In genomic region chr18:14431031-14431503, GRCh38 we compare ENCODE assay signal across 8 cellular contexts.
DNase-seq lines count a peak whose midpoint lies in the region; ATAC-seq and TF ChIP-seq lines count a peak whose summit lies in the region.
"Not testable (repeated sequence)": the region's sequence is repeated elsewhere in the genome, so short reads cannot be mapped to it uniquely, and the experiment has no call there.

No MANE protein-coding gene starts in this region.

- H3K4me3 ChIP-seq in CD8-positive, alpha-beta T cell (ENCODE audit: low read depth, low read length): peak overlapping the region; percentile 57
- peak overlapping the region; percentile 41 for H3K4me3 ChIP-seq in retinal pigment epithelial cell (ENCODE audit: low read length)

- H3K9me3 Mint-ChIP-seq in CD8-positive, alpha-beta T cell: not testable (repeated sequence)

- H3K27me3 ChIP-seq in CD8-positive, alpha-beta T cell (ENCODE audit: insufficient read depth, low read length): not testable (repeated sequence)

- CTCF ChIA-PET in CD8-positive, alpha-beta T cell (lab: Charles Lee): not testable (repeated sequence)

- H3K4me1 ChIP-seq in CD8-positive, alpha-beta T cell (ENCODE audit: insufficient read depth, low read length): not testable (repeated sequence)

- H3K36me3 Mint-ChIP-seq in CD8-positive, alpha-beta T cell: not testable (repeated sequence)

- H3K27ac Mint-ChIP-seq in CD8-positive, alpha-beta T cell: not testable (repeated sequence)

- peak; percentile 18 to 73 (median 38) for DNase-seq in CD8-positive, alpha-beta T cell
- DNase-seq in NCI-H1105 treated with DMSO at 0.1 percent for 48 hours (lab: John Stamatoyannopoulos, UW): peak; percentile 47
- peak; percentile 34 for DNase-seq in T1000 (lab: John Stamatoyannopoulos, UW)
- DNase-seq in activated gamma-delta T cell treated with anti-CD3 and anti-CD28 coated beads, Interleukin-2, amount 50 U/mL, for 16 hours (ENCODE audit: low read depth): peak; percentile 18
- DNase-seq in epidermal melanocyte (ENCODE audit: insufficient read length, low spot score): peak; percentile 3
- peak; percentile 86 for DNase-seq in kidney tubule cell (ENCODE audit: low spot score)
- DNase-seq in retinal pigment epithelial cell (ENCODE audit: low read depth): peak; percentile 14
- peak; percentile 58 for DNase-seq in stimulated activated naive CD8-positive, alpha-beta T cell treated with anti-CD3 and anti-CD28 coated beads, Interleukin-15, Interleukin-2, amounts not matched to agents 100 U/mL and 50 U/mL, for 24 hours

- H3K36me3 ChIP-seq in CD8-positive, alpha-beta T cell (ENCODE audit: insufficient read depth, low read length): not testable (repeated sequence)

- H3K4me3 Mint-ChIP-seq in CD8-positive, alpha-beta T cell: peak overlapping the region; percentile 84

- peaks cover 13% of the 10 kb centered on the region for H3K27me3 Mint-ChIP-seq in CD8-positive, alpha-beta T cell (ENCODE audit: low read depth)

- intact Hi-C loops in CD8-positive, alpha-beta T cell (cut with DNase I, micrococcal nuclease): not testable (repeated sequence)

- not testable (repeated sequence) for TF ChIP-seq CTCF in CD8-positive, alpha-beta T cell (IDR thresholded peaks at IDR 0.05); retinal pigment epithelial cell (conservative IDR thresholded peaks at IDR 0.05; ENCODE audit: low read depth, low read length)

- ATAC-seq in CD8-positive, alpha-beta T cell; stimulated activated naive CD8-positive, alpha-beta T cell treated with anti-CD3 and anti-CD28 coated beads, Interleukin-15, Interleukin-2, amounts not matched to agents 100 U/mL and 50 U/mL, for 24 hours: not testable (repeated sequence)

- peaks cover 10% of the 10 kb centered on the region for H3K4me1 Mint-ChIP-seq in CD8-positive, alpha-beta T cell (ENCODE audit: low read depth)

- not testable (repeated sequence) for H3K9me3 ChIP-seq in CD8-positive, alpha-beta T cell (ENCODE audit: low read length)

- H3K27ac ChIP-seq in CD8-positive, alpha-beta T cell (ENCODE audit: low read depth, low read length): not testable (repeated sequence)

- POLR2A ChIA-PET in CD8-positive, alpha-beta T cell (lab: Charles Lee): not testable (repeated sequence)

Comparison
In these comparisons a context has a peak if more than half of its experiments do, and no peak if none do; other contexts are left out.
1. DNase-seq: peak in every context shown above with its lines; median percentile 86 in kidney tubule cell; 58 in stimulated activated naive CD8-positive, alpha-beta T cell treated with anti-CD3 and anti-CD28 coated beads, Interleukin-15, Interleukin-2, amounts not matched to agents 100 U/mL and 50 U/mL, for 24 hours; 47 in NCI-H1105 treated with DMSO at 0.1 percent for 48 hours; 38 in CD8-positive, alpha-beta T cell; 34 in T1000; 18 in activated gamma-delta T cell treated with anti-CD3 and anti-CD28 coated beads, Interleukin-2, amount 50 U/mL, for 16 hours; 14 in retinal pigment epithelial cell; 3 in epidermal melanocyte.